ENCODE assay signal across 27 cellular contexts in the genomic region with DNA sequence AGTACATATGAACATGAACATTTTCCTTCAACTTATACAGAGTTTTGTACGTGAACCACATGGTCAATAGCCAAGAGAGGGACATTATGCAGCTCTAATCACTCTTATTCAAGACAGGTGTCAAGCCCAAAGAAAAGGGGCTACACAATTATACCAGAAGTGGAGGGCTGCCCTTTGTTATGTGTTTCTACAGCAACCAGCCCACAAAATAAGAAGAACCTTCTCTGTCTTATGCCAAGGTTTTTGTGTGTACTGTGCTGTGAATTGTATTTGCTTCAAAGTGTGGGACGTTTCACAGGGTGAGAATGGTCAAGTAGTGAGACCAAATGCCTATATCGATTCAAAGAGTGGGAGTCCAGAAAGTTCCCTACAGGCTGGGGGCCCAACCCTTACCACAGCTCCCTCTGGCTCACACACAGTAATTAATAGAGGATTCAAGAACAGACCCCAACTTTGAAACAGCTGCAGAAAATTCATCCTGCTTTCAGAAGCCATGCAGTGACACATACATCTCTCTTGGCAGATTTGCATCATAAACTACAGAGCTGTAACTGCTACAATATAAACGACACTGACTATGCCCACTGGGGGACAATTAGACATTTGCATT. TPM values are rescaled to one million over a fixed set of nuclear protein-coding genes. Genes with fewer than 3 reads are reported as not detected.
DNase-seq lines count a peak whose midpoint lies in the region; ATAC-seq and TF ChIP-seq lines count a peak whose summit lies in the region.
"Had no signal": no experiment of that assay in that cellular context is flagged by ENCODE, and none has a peak within 500 bp of the region (broad histone marks: within the 10 kb centered on the region; RNA-seq: fewer than 3 reads in every experiment).

No MANE protein-coding gene starts in this region.

- H3K27me3 ChIP-seq in CD4-positive, alpha-beta T cell (ENCODE audit: control insufficient read depth, insufficient read depth, low read length): no peaks in the 10 kb centered on the region
- H3K27me3 ChIP-seq in brain microvascular endothelial cell (replicated peaks) (no peaks in the 10 kb centered on the region), testis (no peaks in the 10 kb centered on the region)
- H3K27me3 ChIP-seq: suprapubic skin had no signal

- no peak for ATAC-seq in CD4-positive, alpha-beta T cell (ENCODE audit: poor library complexity)
- ATAC-seq in HG03108 (IDR thresholded peaks at IDR 0.05; ENCODE audit: unreplicated experiment) (no peak), GM19395 (IDR thresholded peaks at IDR 0.05; ENCODE audit: unreplicated experiment) (no peak)
- ATAC-seq: activated CD8-positive, alpha-beta T cell treated with anti-CD3 and anti-CD28 coated beads, Interleukin-2, amount 10 ng/mL, durations not matched to agents 7 days and 5 days; left ventricle myocardium superior; naive thymus-derived CD8-positive, alpha-beta T cell; T-helper 17 cell had no signal

- no peak for TF ChIP-seq CTCF in CD4-positive, alpha-beta T cell (IDR thresholded peaks at IDR 0.05)
- no peak for TF ChIP-seq CTCF in brain microvascular endothelial cell (IDR thresholded peaks at IDR 0.05; ENCODE audit: low read depth, low read length, missing control alignments)
- no peak for TF ChIP-seq CTCF in nephron (IDR thresholded peaks at IDR 0.05; ENCODE audit: unreplicated experiment in 3 of 3)
- TF ChIP-seq CTCF in testis (IDR thresholded peaks at IDR 0.05): no peak

- no peaks in the 10 kb centered on the region for H3K9me3 Mint-ChIP-seq in CD4-positive, alpha-beta T cell
- H3K9me3 Mint-ChIP-seq in nephron: no peaks in the 10 kb centered on the region

- peaks cover 4% of the 10 kb centered on the region for H3K36me3 Mint-ChIP-seq in CD4-positive, alpha-beta T cell (ENCODE audit: low read depth)
- H3K36me3 Mint-ChIP-seq in nephron (ENCODE audit: low read depth): peaks cover 56% of the 10 kb centered on the region
- H3K36me3 Mint-ChIP-seq: naive thymus-derived CD8-positive, alpha-beta T cell had no signal

- no peaks in the 10 kb centered on the region for H3K9me3 ChIP-seq in CD4-positive, alpha-beta T cell (ENCODE audit: control insufficient read depth, low read length)
- H3K9me3 ChIP-seq in testis: no peaks in the 10 kb centered on the region
- H3K9me3 ChIP-seq: suprapubic skin had no signal

- H3K4me1 ChIP-seq in testis: peaks cover 32% of the 10 kb centered on the region

- H3K27me3 Mint-ChIP-seq in CD4-positive, alpha-beta T cell: peaks cover 2% of the 10 kb centered on the region
- no peaks in the 10 kb centered on the region for H3K27me3 Mint-ChIP-seq in nephron (ENCODE audit: low read depth)

- H3K27ac ChIP-seq in CD4-positive, alpha-beta T cell (ENCODE audit: low read depth, low read length): no peak overlapping the region
- H3K27ac ChIP-seq in brain microvascular endothelial cell: peak overlapping the region; percentile 9
- H3K27ac ChIP-seq in testis: no peak overlapping the region
- H3K27ac ChIP-seq: C4-2B, HL-60, RWPE1, SK-N-MC, suprapubic skin had no signal

- H3K4me3 Mint-ChIP-seq in CD4-positive, alpha-beta T cell: no peak overlapping the region
- peak overlapping the region in 1 of 3 experiments; percentile 22 for H3K4me3 Mint-ChIP-seq in nephron
- H3K4me3 Mint-ChIP-seq: activated CD8-positive, alpha-beta T cell treated with anti-CD3 and anti-CD28 coated beads, Interleukin-2, amount 10 ng/mL, durations not matched to agents 7 days and 5 days; activated naive CD8-positive, alpha-beta T cell; naive thymus-derived CD8-positive, alpha-beta T cell; T-helper 17 cell had no signal

- TF ChIP-seq POLR2A in GM19193 (IDR thresholded peaks at IDR 0.05; ENCODE audit: extremely low read depth, insufficient read depth, insufficient read length) (peak; percentile 17), testis (IDR thresholded peaks at IDR 0.05) (no peak)

- DNase-seq in CD4-positive, alpha-beta T cell: no peak
- no peak for DNase-seq in brain microvascular endothelial cell
- no peak for DNase-seq in testis
- DNase-seq in SIG-M5 treated with dmso at 0.1 percent for 504 hours (lab: John Stamatoyannopoulos, UW; ENCODE audit: unreplicated experiment): no peak
- DNase-seq: activated CD8-positive, alpha-beta T cell treated with anti-CD3 and anti-CD28 coated beads, Interleukin-2, amount 10 ng/mL, durations not matched to agents 7 days and 5 days; activated effector memory CD4-positive, alpha-beta T cell treated with Interleukin-2 at 50 U/mL for 16 hours; activated T-cell treated with anti-CD3 and anti-CD28 coated beads for 4 hours; aorta; dermis blood vessel endothelial cell; Kasumi-1; left ventricle myocardium superior; MV-4-11; naive thymus-derived CD8-positive, alpha-beta T cell; NCI-H1694; NCI-H526; stimulated activated naive CD4-positive, alpha-beta T cell; T-helper 17 cell had no signal

- H3K4me3 ChIP-seq in brain microvascular endothelial cell (ENCODE audit: low read depth, low read length) (no peak overlapping the region), testis (no peak overlapping the region)
- H3K4me3 ChIP-seq: SK-N-MC, suprapubic skin had no signal

- WGBS in testis, 2 donors: 56 to 59% methylated on average over 4 of the region's 4 CpGs

- peak overlapping the region; percentile 3 for H3K27ac Mint-ChIP-seq in CD4-positive, alpha-beta T cell
- peak overlapping the region; percentile 83 to 86 (median 85) for H3K27ac Mint-ChIP-seq in nephron
- H3K27ac Mint-ChIP-seq: activated CD8-positive, alpha-beta T cell treated with anti-CD3 and anti-CD28 coated beads, Interleukin-2, amount 10 ng/mL, durations not matched to agents 7 days and 5 days; activated naive CD8-positive, alpha-beta T cell; T-helper 17 cell had no signal

- CTCF ChIA-PET in CD4-positive, alpha-beta T cell (lab: Charles Lee): no interaction called here

- intact Hi-C loops in CD4-positive, alpha-beta T cell (cut with DNase I, micrococcal nuclease): no loop called here
- intact Hi-C loops in testis (cut with DNase I; ENCODE audit: low total_unique reads): no loop called here

- POLR2A ChIA-PET in CD4-positive, alpha-beta T cell (lab: Charles Lee): interaction anchor here (0.5 to 0.7 kb wide), 2 partner anchors 13 to 1129 kb away, joined by 3 to 4 read pairs; a partner anchor contains a TSS

- H3K4me1 Mint-ChIP-seq in CD4-positive, alpha-beta T cell (ENCODE audit: low read depth): peaks cover 29% of the 10 kb centered on the region
- peaks cover 89% of the 10 kb centered on the region for H3K4me1 Mint-ChIP-seq in nephron

- in situ Hi-C loops in brain microvascular endothelial cell (cut with HindIII; ENCODE audit: low pct_ligation_motif_present, low sequenced_read_pairs): no loop called here

- peaks cover 42% of the 10 kb centered on the region for H3K36me3 ChIP-seq in brain microvascular endothelial cell (replicated peaks)
- H3K36me3 ChIP-seq in testis (ENCODE audit: low read depth, missing control alignments): no peaks in the 10 kb centered on the region
- H3K36me3 ChIP-seq: suprapubic skin had no signal

RNA-seq across cellular contexts. Expression of a gene that starts 12.9 kb away (rescaled TPM):
- 10 to 100 TPM; 39.6 to 40.1 TPM for total RNA-seq in CD4-positive, alpha-beta T cell
- total RNA-seq in testis: 100 to 1,000 TPM in 1 of 2 donors, 10 to 100 TPM in 1; 89.7 to 153 TPM
- 28.3 TPM for polyA plus RNA-seq in testis (ENCODE audit: insufficient read depth, low read depth, low replicate concordance)

RNA-seq across cellular contexts. Expression of a gene that starts 57.4 kb away (rescaled TPM):
- 10 to 100 TPM; 31.9 to 33.8 TPM for total RNA-seq in CD4-positive, alpha-beta T cell
- 10 to 100 TPM; 44.6 to 82.5 TPM for total RNA-seq in testis
- polyA plus RNA-seq in testis (ENCODE audit: insufficient read depth, low read depth, low replicate concordance): 59.5 TPM
